In the genomic region with DNA sequence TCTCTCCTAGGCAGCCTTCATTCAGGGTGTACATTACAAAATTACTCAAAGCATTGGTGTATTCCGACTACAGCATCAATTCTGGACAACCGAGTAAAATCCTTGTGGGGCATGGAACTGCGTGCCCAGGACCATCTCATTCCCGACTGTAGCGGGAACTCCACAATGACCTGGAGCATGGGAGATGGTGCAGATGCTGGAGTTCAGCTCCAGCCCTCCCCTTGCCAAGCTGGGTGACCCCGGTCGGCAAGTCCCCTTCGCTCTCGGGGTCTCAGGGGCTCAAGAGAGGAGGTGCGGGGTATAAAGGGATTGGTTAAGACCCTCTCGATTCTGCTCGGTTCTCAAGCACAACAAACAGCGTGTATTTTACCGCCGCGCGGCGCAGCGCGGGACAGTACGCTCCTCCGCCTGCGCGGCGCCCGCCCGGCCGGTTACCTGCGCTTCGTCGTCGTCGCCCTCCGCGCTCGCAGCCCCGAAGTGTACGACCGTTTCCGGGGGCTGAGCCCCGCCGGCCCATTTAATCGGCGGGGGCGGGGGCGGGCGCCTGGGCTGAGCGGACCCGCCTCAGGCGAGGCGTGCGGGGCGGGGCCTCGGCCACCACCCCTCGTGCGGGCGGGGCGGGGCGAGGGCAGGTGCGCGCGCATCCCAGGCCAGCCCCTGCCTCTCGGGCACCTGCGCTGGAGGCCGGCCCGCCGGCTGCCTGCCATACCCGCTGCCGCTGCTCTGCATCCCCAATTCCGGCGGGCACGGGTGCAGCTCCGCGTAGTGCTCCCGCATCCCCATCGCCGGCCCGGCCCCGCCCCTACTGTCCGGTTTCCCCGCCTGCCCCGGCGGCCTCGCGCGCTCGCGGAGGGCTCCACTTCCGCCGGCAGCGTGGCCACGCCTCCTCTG, we compare ENCODE assay signal across 8 cellular contexts. TPM values are rescaled to one million over a fixed set of nuclear protein-coding genes. Genes with fewer than 3 reads are reported as not detected.
DNase-seq lines count a peak whose midpoint lies in the region; ATAC-seq, FAIRE-seq and TF ChIP-seq lines count a peak whose summit lies in the region.

A gene (minus strand): TSS at position 493 of the 891 bp plus-strand sequence. CDS start 691 bp downstream, outside the sequence.

- peaks cover 0 to 10% (median 6%) of the 10 kb centered on the region in 4 experiments; a peak in 5 of 8 replicates for H3K36me3 ChIP-seq in H1 (ENCODE audit: control insufficient read depth in 2 of 4, insufficient read depth in 4 of 4, low read length in 3 of 4)

- TF ChIP-seq POLR2A in H1 (IDR thresholded peaks at IDR 0.05; ENCODE audit: control extremely low read depth in 1 of 2, low read depth in 2 of 2, low read length in 2 of 2): peak in 1 of 2 experiments; percentile 74; a peak in 2 of 3 replicates

- peak within 1 kb of the TSS; percentile 85 to 96 for H3K4me2 ChIP-seq in H1 (ENCODE audit: insufficient read depth in 1 of 2, low read depth in 2 of 2, low read length in 2 of 2)

- no peak within 1 kb of the TSS for H2BK20ac ChIP-seq in H1 (ENCODE audit: low read length)

- peak; percentile 93 for DNase-seq in AG20443 (ENCODE audit: low spot score)
- DNase-seq in NCI-H748 (lab: John Stamatoyannopoulos, UW; ENCODE audit: unreplicated experiment): peak; percentile 91
- DNase-seq in activated CD8-positive, alpha-beta T cell treated with anti-CD3 and anti-CD28 coated beads, Interleukin-2, amount 10 ng/mL, durations not matched to agents 7 days and 5 days: peak; percentile 81
- DNase-seq in H1 (ENCODE audit: low read depth in 1 of 2, low spot score in 2 of 2): peak in 1 of 2 experiments; percentile 86
- DNase-seq in stimulated activated CD8-positive, alpha-beta memory T cell treated with anti-CD3 and anti-CD28 coated beads, Interleukin-4, amount 100 ng/mL, for 24 hours (ENCODE audit: low read depth): peak; percentile 70

- H3K4me3 ChIP-seq in H1 (ENCODE audit: extremely low read depth in 1 of 4, insufficient read depth in 2 of 4, low read depth in 3 of 4, low read length in 4 of 4) (peak within 1 kb of the TSS; percentile 75 to 99 (median 88)), mononuclear cell (ENCODE audit: low read length) (peak within 1 kb of the TSS; percentile 66)

- 0 out of 2 replicates have a peak, but pooled peaks cover 3% of the 10 kb centered on the region for H3K79me1 ChIP-seq in H1 (ENCODE audit: low read depth, low read length)

- H3K18ac ChIP-seq in H1 (ENCODE audit: extremely low read depth, low read length): peak within 1 kb of the TSS; percentile 32

- peaks cover 5% of the 10 kb centered on the region; the same call in 1 of the 2 replicates for H3K23me2 ChIP-seq in H1 (ENCODE audit: low read depth, low read length)

- H2BK5ac ChIP-seq in H1 (ENCODE audit: low read depth, low read length): peak within 1 kb of the TSS; percentile 60; the same call in 1 of the 2 replicates

- H3K27ac ChIP-seq in H1 (ENCODE audit: low read depth, low read length): peak within 1 kb of the TSS; percentile 73; the same call in 1 of the 2 replicates

- H2BK12ac ChIP-seq in H1 (ENCODE audit: low read depth, low read length): no peak within 1 kb of the TSS

- H3K14ac ChIP-seq in H1 (ENCODE audit: insufficient read length): no peak within 1 kb of the TSS

- no peak within 1 kb of the TSS for H2BK15ac ChIP-seq in H1 (ENCODE audit: low read length)

- peak within 1 kb of the TSS; percentile 94 for H3K27ac Mint-ChIP-seq in activated CD8-positive, alpha-beta T cell treated with anti-CD3 and anti-CD28 coated beads, Interleukin-2, amount 10 ng/mL, durations not matched to agents 7 days and 5 days

- H3K9ac ChIP-seq in H1 (replicated peaks in 1 of 4; ENCODE audit: extremely low read depth in 1 of 4, low read depth in 3 of 4, low read length in 3 of 4): peak within 1 kb of the TSS; percentile 51 to 83 (median 72)

- H3K4me1 Mint-ChIP-seq in activated CD8-positive, alpha-beta T cell treated with anti-CD3 and anti-CD28 coated beads, Interleukin-2, amount 10 ng/mL, durations not matched to agents 7 days and 5 days (ENCODE audit: low read depth): peaks cover 53% of the 10 kb centered on the region

- H4K91ac ChIP-seq in H1 (replicated peaks; ENCODE audit: insufficient read length, low read length): no peak within 1 kb of the TSS

- no peak within 1 kb of the TSS for H2AK5ac ChIP-seq in H1 (ENCODE audit: low read depth, low read length)

- ATAC-seq in GM19023 (IDR thresholded peaks at IDR 0.05; ENCODE audit: unreplicated experiment) (peak; percentile 48), HG03175 (IDR thresholded peaks at IDR 0.05; ENCODE audit: unreplicated experiment) (peak; percentile 42)
- peak; percentile 60 for ATAC-seq in activated CD8-positive, alpha-beta T cell treated with anti-CD3 and anti-CD28 coated beads, Interleukin-2, amount 10 ng/mL, durations not matched to agents 7 days and 5 days

- TF ChIP-seq EP300 in H1 (IDR thresholded peaks at IDR 0.05; ENCODE audit: borderline replicate concordance in 1 of 2, low read depth in 2 of 2, low read length in 2 of 2): no peak

- peak within 1 kb of the TSS; percentile 71; the same call in 1 of the 2 replicates for H4K8ac ChIP-seq in H1 (ENCODE audit: extremely low read depth, insufficient read depth, low read length)

- no peak within 1 kb of the TSS for H3K4ac ChIP-seq in H1 (replicated peaks; ENCODE audit: insufficient read length, low read depth, low read length)

- peak within 1 kb of the TSS; percentile 91 for H4K5ac ChIP-seq in H1 (ENCODE audit: insufficient read length, low read depth, low read length)

- WGBS in H1 (ENCODE audit: extremely low coverage in 1 of 2, insufficient coverage in 1 of 2, insufficient read length in 1 of 2, insufficient replicate concordance in 2 of 2, low coverage in 1 of 2, low lambda C conversion rate in 2 of 2, missing lambda C conversion rate in 1 of 2), 2 experiments: 6% methylated on average over 10 of the region's 92 CpGs; no CpG with 5 or more reads in 1 of the 2 experiments

- H3K4me1 ChIP-seq in H1 (replicated peaks in 1 of 4; ENCODE audit: control insufficient read depth in 3 of 4, insufficient read depth in 4 of 4, low read length in 3 of 4) (peaks cover 0 to 6% (median 1%) of the 10 kb centered on the region in 4 experiments; a peak in 4 of 7 replicates), mononuclear cell (ENCODE audit: insufficient read depth, low read length) (peaks cover 74% of the 10 kb centered on the region)

- no peak within 1 kb of the TSS for H2BK120ac ChIP-seq in H1 (replicated peaks; ENCODE audit: low read depth, low read length)

- H2AFZ ChIP-seq in H1 (ENCODE audit: low read length): no peak within 1 kb of the TSS; the same call in none of the 2 replicates

- peak within 1 kb of the TSS; percentile 90 for H3K4me3 Mint-ChIP-seq in activated CD8-positive, alpha-beta T cell treated with anti-CD3 and anti-CD28 coated beads, Interleukin-2, amount 10 ng/mL, durations not matched to agents 7 days and 5 days

- H3K27me3 ChIP-seq in H1 (replicated peaks in 1 of 4; ENCODE audit: control insufficient read depth in 3 of 4, extremely low read depth in 1 of 4, insufficient read depth in 3 of 4, low read length in 3 of 4): no peaks in the 10 kb centered on the region
- no peaks in the 10 kb centered on the region for H3K27me3 ChIP-seq in mononuclear cell (ENCODE audit: insufficient read depth, low read length)

- no peak for TF ChIP-seq RAD21 in H1 (IDR thresholded peaks at IDR 0.05 in 1 of 2, conservative IDR thresholded peaks at IDR 0.05 in 1 of 2; ENCODE audit: low read depth in 2 of 2, low read length in 2 of 2)

- POLR2A ChIA-PET in activated CD8-positive, alpha-beta T cell treated with anti-CD3 and anti-CD28 coated beads, Interleukin-2, amount 10 ng/mL, durations not matched to agents 7 days and 5 days (lab: Charles Lee): no interaction called here
- POLR2A ChIA-PET in H1 (lab: Charles Lee; ENCODE audit: partially characterized antibody): interaction anchor here (0.6 to 1.8 kb wide), 4 partner anchors 8 to 56 kb away, joined by 3 to 6 read pairs (median 4); a partner anchor contains a TSS

- TF ChIP-seq CTCF in H1 (IDR thresholded peaks at IDR 0.05; ENCODE audit: control extremely low read depth in 1 of 3, insufficient read depth in 1 of 3, low read depth in 1 of 3, low read length in 3 of 3): no peak

- CTCF ChIA-PET in activated CD8-positive, alpha-beta T cell treated with anti-CD3 and anti-CD28 coated beads, Interleukin-2, amount 10 ng/mL, durations not matched to agents 7 days and 5 days (lab: Charles Lee): no interaction called here
- CTCF ChIA-PET in H1 (lab: Charles Lee; ENCODE audit: partially characterized antibody): interaction anchor here (0.5 to 0.6 kb wide), 2 partner anchors 22 to 68 kb away, joined by 3 to 4 read pairs; no protein-coding TSS in a partner anchor

- no peak for FAIRE-seq in H1 (lab: Jason Lieb, UNC)

- peaks cover 40% of the 10 kb centered on the region for H3K36me3 Mint-ChIP-seq in activated CD8-positive, alpha-beta T cell treated with anti-CD3 and anti-CD28 coated beads, Interleukin-2, amount 10 ng/mL, durations not matched to agents 7 days and 5 days (ENCODE audit: low read depth)

- H3K9me3 Mint-ChIP-seq in activated CD8-positive, alpha-beta T cell treated with anti-CD3 and anti-CD28 coated beads, Interleukin-2, amount 10 ng/mL, durations not matched to agents 7 days and 5 days (ENCODE audit: insufficient read depth): no peaks in the 10 kb centered on the region

- H3K79me2 ChIP-seq in H1 (ENCODE audit: control insufficient read depth in 1 of 2, insufficient read depth in 2 of 2, low read length in 2 of 2): peaks cover 0 to 21% of the 10 kb centered on the region in 2 experiments; a peak in 2 of 4 replicates

- H3K9me3 ChIP-seq in H1 (ENCODE audit: insufficient read depth in 2 of 2, low read depth in 1 of 2, low read length in 1 of 2) (no peaks in the 10 kb centered on the region), mononuclear cell (ENCODE audit: low read depth, low read length) (no peaks in the 10 kb centered on the region)

- no peak within 1 kb of the TSS for H3K23ac ChIP-seq in H1 (ENCODE audit: insufficient read length)

- peaks cover 0 to 9% of the 10 kb centered on the region in 2 experiments for H4K20me1 ChIP-seq in H1 (replicated peaks in 1 of 2; ENCODE audit: control insufficient read depth in 1 of 2, insufficient read depth in 2 of 2, low read length in 2 of 2)

- peak within 1 kb of the TSS; percentile 73 for H3K56ac ChIP-seq in H1 (replicated peaks; ENCODE audit: insufficient read length, low read depth, low read length)

- H3K27me3 Mint-ChIP-seq in activated CD8-positive, alpha-beta T cell treated with anti-CD3 and anti-CD28 coated beads, Interleukin-2, amount 10 ng/mL, durations not matched to agents 7 days and 5 days (ENCODE audit: low read depth): no peaks in the 10 kb centered on the region

RNA-seq across cellular contexts. Expression of the gene that starts here (rescaled TPM):
- 100 to 1,000 TPM; 133 to 135 TPM for total RNA-seq in activated CD8-positive, alpha-beta T cell treated with anti-CD3 and anti-CD28 coated beads, Interleukin-2, amount 10 ng/mL, durations not matched to agents 7 days and 5 days
- 55.1 and 61.7 TPM in 2 replicates for total RNA-seq in H1 (2021; fragmentation: NEBNext Ultra II Directional; extraction: Animal tissue kit (Norgen Biotek cat#: 25700))
- polyA plus RNA-seq in H1 (2011; rRNA removed): 47.3 and 88.4 TPM in 2 replicates
- polyA plus RNA-seq in H1 (2011; cell fraction: cytosol; rRNA removed): 31.1 TPM
- polyA plus RNA-seq in H1 (2011; cell fraction: nucleus; rRNA removed): 102 TPM
- polyA plus RNA-seq in H1 (2012, experiment 1 of 2): 47.9 to 71.9 TPM (median 70.3 TPM) in 4 replicates
- polyA plus RNA-seq in H1 (2012, experiment 2 of 2): 66.5 TPM
- 42.6 TPM for polyA plus RNA-seq in H1 (2013, experiment 1 of 2)
- polyA plus RNA-seq in H1 (2013, experiment 2 of 2): 39.9 TPM
- polyA minus RNA-seq in H1 (2011; rRNA and poly(A)+ RNA removed): 39.1 and 50.9 TPM in 2 replicates
- 39.6 TPM for polyA minus RNA-seq in H1 (2011; cell fraction: cytosol; rRNA and poly(A)+ RNA removed)
- 63.2 TPM for polyA minus RNA-seq in H1 (2011; cell fraction: nucleus; rRNA and poly(A)+ RNA removed)
- 32.0 TPM for total RNA-seq in mononuclear cell
